ENCODE assay signal across 2 cellular contexts in the genomic region with DNA sequence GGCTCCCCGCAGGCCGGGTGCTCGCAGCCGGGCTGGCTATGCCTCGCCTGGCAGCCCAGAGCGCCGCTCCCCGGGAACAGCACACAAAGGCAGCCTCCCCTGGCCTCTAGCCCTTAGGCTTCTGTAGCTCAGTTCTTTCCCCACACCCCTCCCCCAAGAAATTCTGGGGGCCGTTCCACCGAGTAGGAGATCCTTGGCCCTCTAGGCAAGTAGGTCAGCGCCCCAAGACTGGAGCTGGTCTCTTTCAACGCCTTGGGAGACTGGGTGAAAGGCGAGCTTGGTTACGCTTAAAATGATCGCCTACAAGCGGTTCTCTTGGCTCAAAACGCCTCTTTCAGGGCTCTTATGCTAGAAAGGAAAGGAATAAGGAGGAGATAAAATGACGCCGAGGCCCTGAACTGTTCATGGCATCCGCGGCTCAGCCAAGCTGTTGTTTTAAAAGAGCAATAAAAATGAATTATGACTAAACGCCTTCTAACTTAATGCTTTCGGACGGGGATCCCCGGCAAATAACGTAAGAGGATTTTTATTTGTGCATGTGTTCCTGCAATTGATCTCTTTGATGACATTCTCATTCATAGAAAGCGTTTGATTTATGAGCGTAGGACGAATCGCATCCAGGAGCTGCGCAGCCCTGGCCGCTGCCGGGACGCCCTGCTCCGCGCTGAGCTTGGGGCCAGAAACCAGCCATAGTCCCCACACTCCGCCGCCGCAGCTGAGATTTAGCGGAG.
TF ChIP-seq lines count a peak whose summit lies in the region.

No MANE protein-coding gene starts in this region.

TF ChIP-seq in A549, 52 proteins besides CTCF, POLR2A, EP300 and RAD21:
- TF ChIP-seq HOXB5 (CRISPR knock-in tag; IDR thresholded peaks at IDR 0.05), result no peak
- TF ChIP-seq MYC (IDR thresholded peaks at IDR 0.05; ENCODE audit: borderline replicate concordance, low read length), result no peak
- TF ChIP-seq TFCP2L1 (CRISPR knock-in tag; IDR thresholded peaks at IDR 0.05), result no peak
- TF ChIP-seq CBX2 (IDR thresholded peaks at IDR 0.05; ENCODE audit: borderline replicate concordance, low read depth), result no peak
- TF ChIP-seq, protein P1, sequence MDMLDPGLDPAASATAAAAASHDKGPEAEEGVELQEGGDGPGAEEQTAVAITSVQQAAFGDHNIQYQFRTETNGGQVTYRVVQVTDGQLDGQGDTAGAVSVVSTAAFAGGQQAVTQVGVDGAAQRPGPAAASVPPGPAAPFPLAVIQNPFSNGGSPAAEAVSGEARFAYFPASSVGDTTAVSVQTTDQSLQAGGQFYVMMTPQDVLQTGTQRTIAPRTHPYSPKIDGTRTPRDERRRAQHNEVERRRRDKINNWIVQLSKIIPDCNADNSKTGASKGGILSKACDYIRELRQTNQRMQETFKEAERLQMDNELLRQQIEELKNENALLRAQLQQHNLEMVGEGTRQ (IDR thresholded peaks at IDR 0.05), result no peak
- TF ChIP-seq FOXS1 (CRISPR knock-in tag; IDR thresholded peaks at IDR 0.05), result no peak
- TF ChIP-seq, protein P2, sequence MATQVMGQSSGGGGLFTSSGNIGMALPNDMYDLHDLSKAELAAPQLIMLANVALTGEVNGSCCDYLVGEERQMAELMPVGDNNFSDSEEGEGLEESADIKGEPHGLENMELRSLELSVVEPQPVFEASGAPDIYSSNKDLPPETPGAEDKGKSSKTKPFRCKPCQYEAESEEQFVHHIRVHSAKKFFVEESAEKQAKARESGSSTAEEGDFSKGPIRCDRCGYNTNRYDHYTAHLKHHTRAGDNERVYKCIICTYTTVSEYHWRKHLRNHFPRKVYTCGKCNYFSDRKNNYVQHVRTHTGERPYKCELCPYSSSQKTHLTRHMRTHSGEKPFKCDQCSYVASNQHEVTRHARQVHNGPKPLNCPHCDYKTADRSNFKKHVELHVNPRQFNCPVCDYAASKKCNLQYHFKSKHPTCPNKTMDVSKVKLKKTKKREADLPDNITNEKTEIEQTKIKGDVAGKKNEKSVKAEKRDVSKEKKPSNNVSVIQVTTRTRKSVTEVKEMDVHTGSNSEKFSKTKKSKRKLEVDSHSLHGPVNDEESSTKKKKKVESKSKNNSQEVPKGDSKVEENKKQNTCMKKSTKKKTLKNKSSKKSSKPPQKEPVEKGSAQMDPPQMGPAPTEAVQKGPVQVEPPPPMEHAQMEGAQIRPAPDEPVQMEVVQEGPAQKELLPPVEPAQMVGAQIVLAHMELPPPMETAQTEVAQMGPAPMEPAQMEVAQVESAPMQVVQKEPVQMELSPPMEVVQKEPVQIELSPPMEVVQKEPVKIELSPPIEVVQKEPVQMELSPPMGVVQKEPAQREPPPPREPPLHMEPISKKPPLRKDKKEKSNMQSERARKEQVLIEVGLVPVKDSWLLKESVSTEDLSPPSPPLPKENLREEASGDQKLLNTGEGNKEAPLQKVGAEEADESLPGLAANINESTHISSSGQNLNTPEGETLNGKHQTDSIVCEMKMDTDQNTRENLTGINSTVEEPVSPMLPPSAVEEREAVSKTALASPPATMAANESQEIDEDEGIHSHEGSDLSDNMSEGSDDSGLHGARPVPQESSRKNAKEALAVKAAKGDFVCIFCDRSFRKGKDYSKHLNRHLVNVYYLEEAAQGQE (IDR thresholded peaks at IDR 0.05), result no peak
- TF ChIP-seq, protein P3, sequence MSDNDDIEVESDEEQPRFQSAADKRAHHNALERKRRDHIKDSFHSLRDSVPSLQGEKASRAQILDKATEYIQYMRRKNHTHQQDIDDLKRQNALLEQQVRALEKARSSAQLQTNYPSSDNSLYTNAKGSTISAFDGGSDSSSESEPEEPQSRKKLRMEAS (IDR thresholded peaks at IDR 0.05), result no peak
- TF ChIP-seq HOXB13 (CRISPR knock-in tag; IDR thresholded peaks at IDR 0.05; ENCODE audit: low read depth), result no peak
- no peak for TF ChIP-seq RCOR1 (IDR thresholded peaks at IDR 0.05; ENCODE audit: low read depth, low read length)
- TF ChIP-seq, protein P4, sequence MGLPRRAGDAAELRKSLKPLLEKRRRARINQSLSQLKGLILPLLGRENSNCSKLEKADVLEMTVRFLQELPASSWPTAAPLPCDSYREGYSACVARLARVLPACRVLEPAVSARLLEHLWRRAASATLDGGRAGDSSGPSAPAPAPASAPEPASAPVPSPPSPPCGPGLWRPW (IDR thresholded peaks at IDR 0.05), result no peak
- TF ChIP-seq SMC3 (IDR thresholded peaks at IDR 0.05), result no peak

TF ChIP-seq in endothelial cell of umbilical vein, 7 proteins besides CTCF, POLR2A, EP300 and RAD21:
- TF ChIP-seq GATA2 (IDR thresholded peaks at IDR 0.05; ENCODE audit: insufficient read depth, insufficient read length, low read depth, low read length), result no peak
- no peak for TF ChIP-seq JUN (IDR thresholded peaks at IDR 0.05; ENCODE audit: borderline replicate concordance, insufficient read depth, insufficient read length, low read depth)
- TF ChIP-seq, protein P3 (IDR thresholded peaks at IDR 0.05; ENCODE audit: insufficient read depth, insufficient read length), result no peak
- no peak for TF ChIP-seq MYC (IDR thresholded peaks at IDR 0.05; ENCODE audit: low read depth, low read length)
- TF ChIP-seq FOS (IDR thresholded peaks at IDR 0.05; ENCODE audit: borderline replicate concordance, insufficient read depth, low read length), result no peak
- no peak for TF ChIP-seq EZH2 (IDR thresholded peaks at IDR 0.05; ENCODE audit: borderline replicate concordance, low read depth, low read length, severe bottlenecking)
- TF ChIP-seq POLR2AphosphoS5 (IDR thresholded peaks at IDR 0.05; ENCODE audit: insufficient read depth, low read depth, low read length), result no peak
